Comparison of ENCODE assay signal across 1 cellular context in genomic region chr11:76210920-76211851, GRCh38.
TF ChIP-seq lines count a peak whose summit lies in the region.

No MANE protein-coding gene starts in this region.

TF ChIP-seq in HepG2, 621 proteins besides CTCF, POLR2A, EP300 and RAD21 (continued from another document):
- TF ChIP-seq ZNF687 (CRISPR knock-in tag; IDR thresholded peaks at IDR 0.05): 0 out of 2 replicates have a peak, but pooled peaks have one; percentile 0
- no peak for TF ChIP-seq ZNF850 (CRISPR knock-in tag; conservative IDR thresholded peaks at IDR 0.05)
- TF ChIP-seq ETV5 (CRISPR knock-in tag; IDR thresholded peaks at IDR 0.05; ENCODE audit: borderline replicate concordance): no peak
- TF ChIP-seq ZSCAN31 (CRISPR knock-in tag; IDR thresholded peaks at IDR 0.05; ENCODE audit: low read depth): no peak
- TF ChIP-seq ATRX (CRISPR knock-in tag; IDR thresholded peaks at IDR 0.05; ENCODE audit: borderline replicate concordance): no peak
- TF ChIP-seq BHLHE40 (IDR thresholded peaks at IDR 0.05; ENCODE audit: low read length): peak; percentile 63
- no peak for TF ChIP-seq ZNF12 (CRISPR knock-in tag; IDR thresholded peaks at IDR 0.05)
- TF ChIP-seq ZNF883 (CRISPR knock-in tag; IDR thresholded peaks at IDR 0.05; ENCODE audit: not compliant biosample characterization): peak; percentile 7
